ENCODE assay signal across 1 cellular context in the genomic region with DNA sequence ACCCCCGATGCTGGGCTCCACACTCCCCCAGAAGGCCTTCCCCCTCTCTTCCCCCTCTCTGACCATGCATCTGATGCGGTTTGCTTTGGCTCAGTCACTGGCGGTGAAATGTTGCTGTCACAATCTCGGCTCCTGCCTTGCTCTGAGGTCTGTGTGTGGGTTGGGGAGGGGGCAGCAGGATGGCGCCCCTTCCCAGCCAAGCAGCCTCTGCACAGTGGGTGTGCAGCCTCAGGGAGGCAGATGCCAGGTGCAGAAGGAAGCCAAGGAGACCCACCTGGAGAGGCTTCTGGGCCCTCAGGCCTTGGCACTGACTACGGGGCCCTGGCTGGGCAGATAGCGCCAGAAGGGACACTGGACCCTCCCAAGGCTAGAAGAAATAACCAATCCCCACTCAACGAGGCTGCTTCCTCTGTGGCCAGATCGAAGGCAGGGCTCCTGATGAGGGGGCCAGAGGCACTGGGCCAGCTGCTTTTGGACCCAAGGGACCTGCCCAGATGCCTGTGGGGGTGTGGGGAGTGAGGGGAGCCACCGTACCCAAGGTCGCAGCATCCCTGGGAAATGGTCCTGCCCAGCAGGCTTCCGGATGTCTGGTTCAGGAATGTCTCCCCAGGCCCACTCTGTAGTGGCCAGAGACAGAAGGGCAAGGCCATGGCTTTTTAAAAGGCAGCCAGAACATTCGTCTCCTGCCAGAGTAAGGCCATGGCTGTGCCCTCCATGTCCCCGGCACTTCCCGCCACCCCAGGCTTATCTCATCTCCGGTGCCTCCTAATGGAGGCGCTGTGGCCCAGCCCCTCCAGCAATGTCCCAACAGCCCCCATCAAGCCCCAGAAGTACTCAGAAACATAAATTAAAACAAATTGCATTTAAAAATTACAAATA.
TF ChIP-seq lines count a peak whose summit lies in the region.

No MANE protein-coding gene starts in this region.

TF ChIP-seq in WTC11, 78 proteins besides CTCF, POLR2A, EP300 and RAD21:
- TF ChIP-seq TEAD1 (CRISPR knock-in tag; IDR thresholded peaks at IDR 0.05): no peak
- no peak for TF ChIP-seq ZBTB21 (CRISPR knock-in tag; IDR thresholded peaks at IDR 0.05; ENCODE audit: borderline replicate concordance)
- no peak for TF ChIP-seq RELA (CRISPR knock-in tag; IDR thresholded peaks at IDR 0.05; ENCODE audit: borderline replicate concordance)
- TF ChIP-seq RORB (CRISPR knock-in tag; IDR thresholded peaks at IDR 0.05): no peak
- TF ChIP-seq ZNF396 (CRISPR knock-in tag; IDR thresholded peaks at IDR 0.05; ENCODE audit: borderline replicate concordance): no peak
- no peak for TF ChIP-seq ETV6 (CRISPR knock-in tag; IDR thresholded peaks at IDR 0.05)
